Comparison of ENCODE assay signal across 8 cellular contexts in genomic region chrX:3638280-3638873, GRCh38.
A peak's percentile ranks its signal among the peaks of the same experiment; 100 is the strongest.
DNase-seq lines count a peak whose midpoint lies in the region; ATAC-seq, FAIRE-seq and TF ChIP-seq lines count a peak whose summit lies in the region.

No MANE protein-coding gene starts in this region.

- TF ChIP-seq EP300 in SK-N-SH (IDR thresholded peaks at IDR 0.05; ENCODE audit: borderline replicate concordance in 1 of 2, low read depth in 1 of 2, low read length in 1 of 2) (no peak), HepG2 (IDR thresholded peaks at IDR 0.05; ENCODE audit: low read depth in 2 of 2, low read length in 2 of 2) (no peak), HepG2 (CRISPR knock-in tag; IDR thresholded peaks at IDR 0.05; ENCODE audit: borderline replicate concordance) (no peak), suprapubic skin (IDR thresholded peaks at IDR 0.05) (no peak)

- H3K9me3 ChIP-seq in SK-N-SH (no peaks in the 10 kb centered on the region), HepG2 (ENCODE audit: low read length) (no peaks in the 10 kb centered on the region), suprapubic skin (no peaks in the 10 kb centered on the region)

- TF ChIP-seq CTCF in AG04449 (IDR thresholded peaks at IDR 0.05; ENCODE audit: insufficient read depth, low read length, missing control alignments) (peak; percentile 38), GM12874 (IDR thresholded peaks at IDR 0.05; ENCODE audit: insufficient read depth, low read depth, low read length) (peak; percentile 36; the same call in 1 of the 2 replicates), SK-N-SH (IDR thresholded peaks at IDR 0.05) (peak; percentile 89), bronchial epithelial cell (IDR thresholded peaks at IDR 0.05; ENCODE audit: insufficient read depth, low read length, severe bottlenecking) (peak; percentile 30), HepG2 (CRISPR knock-in tag; IDR thresholded peaks at IDR 0.05) (peak; percentile 67), suprapubic skin (IDR thresholded peaks at IDR 0.05) (peak; percentile 30 to 59)

- TF ChIP-seq POLR2A in HepG2 (IDR thresholded peaks at IDR 0.05; ENCODE audit: insufficient read depth in 1 of 2, low read depth in 2 of 2, low read length in 2 of 2) (no peak), suprapubic skin (IDR thresholded peaks at IDR 0.05) (no peak)

- H3K4me1 ChIP-seq in SK-N-SH (ENCODE audit: control insufficient read depth in 1 of 2, insufficient read depth in 2 of 2, low read depth in 1 of 2, low read length in 1 of 2) (no peaks in the 10 kb centered on the region), HepG2 (ENCODE audit: insufficient read depth, low read length) (no peaks in the 10 kb centered on the region), suprapubic skin (no peaks in the 10 kb centered on the region)

- H3K4me2 ChIP-seq in SK-N-SH, result no peak overlapping the region
- H3K4me2 ChIP-seq in HepG2 (ENCODE audit: low read depth, low read length), result no peak overlapping the region

- H3K27ac ChIP-seq in SK-N-SH (ENCODE audit: low read depth in 2 of 2, low read length in 1 of 2) (no peak overlapping the region), HepG2 (ENCODE audit: extremely low read length, insufficient read depth, low read length) (no peak overlapping the region), suprapubic skin (no peak overlapping the region)

- in situ Hi-C loops in HepG2 (cut with HindIII; ENCODE audit: extremely low pct_ligation_motif_present, low pct_unique_long_range_greater_than_20kb), result no loop called here

- no peak overlapping the region for H3K4me3 ChIP-seq in AG04449 (ENCODE audit: low read depth, low read length)
- no peak overlapping the region for H3K4me3 ChIP-seq in SK-N-SH (ENCODE audit: low read depth in 2 of 2, low read length in 1 of 2)
- no peak overlapping the region for H3K4me3 ChIP-seq in bronchial epithelial cell (ENCODE audit: low read depth, low read length)
- H3K4me3 ChIP-seq in HepG2 (replicated peaks in 1 of 3; ENCODE audit: insufficient read depth in 1 of 3, low read depth in 2 of 3, low read length in 3 of 3), result no peak overlapping the region
- H3K4me3 ChIP-seq in suprapubic skin, result no peak overlapping the region

- H3K9ac ChIP-seq in SK-N-SH (no peak overlapping the region), HepG2 (ENCODE audit: insufficient read depth, low read depth, low read length) (no peak overlapping the region)

- FAIRE-seq in bronchial epithelial cell (lab: Jason Lieb, UNC) (no peak), HepG2 (lab: Jason Lieb, UNC) (peak; percentile 89)

- no peaks in the 10 kb centered on the region for H3K9me2 ChIP-seq in SK-N-SH

- intact Hi-C loops in HepG2 (cut with micrococcal nuclease; ENCODE audit: unreplicated experiment), result loop anchor here (5.0 kb wide), 2 partner anchors 521 to 761 kb away; no protein-coding TSS in a partner anchor

- ATAC-seq in HG03565 (IDR thresholded peaks at IDR 0.05; ENCODE audit: unreplicated experiment) (peak; percentile 56), HepG2 (peak; percentile 47; the same call in 2 of the 3 replicates), HG03139 (IDR thresholded peaks at IDR 0.05; ENCODE audit: unreplicated experiment) (no peak)

- no peaks in the 10 kb centered on the region for H3K36me3 ChIP-seq in SK-N-SH (replicated peaks in 1 of 2; ENCODE audit: control insufficient read depth in 1 of 2, insufficient read depth in 2 of 2, low read length in 1 of 2)
- H3K36me3 ChIP-seq in bronchial epithelial cell (ENCODE audit: control insufficient read depth, insufficient read depth, low read length), result peaks cover 3% of the 10 kb centered on the region
- no peaks in the 10 kb centered on the region for H3K36me3 ChIP-seq in HepG2 (replicated peaks in 1 of 2; ENCODE audit: control insufficient read depth in 1 of 2, insufficient read depth in 2 of 2, low read length in 2 of 2)
- peaks cover 2% of the 10 kb centered on the region for H3K36me3 ChIP-seq in suprapubic skin

- WGBS in SK-N-SH (ENCODE audit: low lambda C conversion rate), result 7% methylated on average over 6 of the region's 6 CpGs
- under 1% methylated on average over 6 of the region's 6 CpGs for WGBS in HepG2 (ENCODE audit: low lambda C conversion rate)
- 17% methylated on average over 6 of the region's 6 CpGs for WGBS in suprapubic skin

- H3F3A ChIP-seq in SK-N-SH (replicated peaks; ENCODE audit: insufficient read depth), result no peaks in the 10 kb centered on the region

- no peaks in the 10 kb centered on the region; the same call in 1 of the 2 replicates for H3K27me3 ChIP-seq in SK-N-SH (ENCODE audit: insufficient read depth)
- no peaks in the 10 kb centered on the region for H3K27me3 ChIP-seq in bronchial epithelial cell (ENCODE audit: control insufficient read depth, insufficient read depth, low read length)
- H3K27me3 ChIP-seq in HepG2 (ENCODE audit: control insufficient read depth in 1 of 2, insufficient read depth in 2 of 2, low read length in 2 of 2), result no peaks in the 10 kb centered on the region; a peak in 1 of 5 replicates
- no peaks in the 10 kb centered on the region for H3K27me3 ChIP-seq in suprapubic skin

- DNase-seq in AG04449 (ENCODE audit: low read depth, low spot score) (no peak), SK-N-SH (peak; percentile 57), bronchial epithelial cell (ENCODE audit: low read depth) (peak; percentile 15), HepG2 (ENCODE audit: low spot score) (peak; percentile 11), suprapubic skin (ENCODE audit: low spot score in 2 of 2) (no peak)

- H2AFZ ChIP-seq in SK-N-SH (ENCODE audit: low read depth), result no peak overlapping the region
- no peak overlapping the region for H2AFZ ChIP-seq in HepG2 (ENCODE audit: low read length)

- H3K79me2 ChIP-seq in SK-N-SH (ENCODE audit: insufficient read depth), result no peaks in the 10 kb centered on the region
- H3K79me2 ChIP-seq in HepG2 (ENCODE audit: insufficient read depth, low read length), result no peaks in the 10 kb centered on the region

- peak; percentile 73 for TF ChIP-seq RAD21 in SK-N-SH (IDR thresholded peaks at IDR 0.05; ENCODE audit: low read length)
- TF ChIP-seq RAD21 in HepG2 (CRISPR knock-in tag; IDR thresholded peaks at IDR 0.05), result no peak

- CTCF ChIA-PET in AG04449 (lab: Yijun Ruan, JAX), result interaction anchor here (0.7 to 1.2 kb wide), 4 partner anchors 9 to 394 kb away, joined by 3 to 5 read pairs (median 3); no protein-coding TSS in a partner anchor
- CTCF ChIA-PET in SK-N-SH (lab: Yijun Ruan, JAX), result interaction anchor here (0.6 to 0.7 kb wide), 2 partner anchors 181 to 521 kb away, joined by 3 to 4 read pairs; no protein-coding TSS in a partner anchor
- CTCF ChIA-PET in HepG2 (lab: Yijun Ruan, JAX; ENCODE audit: low intra/inter-chr PET ratio, low total read pairs), result interaction anchor here (0.9 to 1.4 kb wide), 2 partner anchors 603 to 763 kb away, joined by 4 to 8 read pairs; no protein-coding TSS in a partner anchor

- no TSS peak for BruUV-seq in HepG2 (replicated peaks; lab: Mats Ljungman, UMichigan)

- POLR2A ChIA-PET in AG04449 (lab: Yijun Ruan, JAX) (no interaction called here), SK-N-SH (lab: Yijun Ruan, JAX) (no interaction called here), HepG2 (lab: Yijun Ruan, JAX) (no interaction called here)

- H4K20me1 ChIP-seq in SK-N-SH (ENCODE audit: insufficient read depth), result no peaks in the 10 kb centered on the region
- H4K20me1 ChIP-seq in HepG2 (ENCODE audit: insufficient read depth, low read length), result no peaks in the 10 kb centered on the region

TF ChIP-seq in SK-N-SH, 30 proteins besides CTCF, POLR2A, EP300 and RAD21:
- TF ChIP-seq, protein P1, sequence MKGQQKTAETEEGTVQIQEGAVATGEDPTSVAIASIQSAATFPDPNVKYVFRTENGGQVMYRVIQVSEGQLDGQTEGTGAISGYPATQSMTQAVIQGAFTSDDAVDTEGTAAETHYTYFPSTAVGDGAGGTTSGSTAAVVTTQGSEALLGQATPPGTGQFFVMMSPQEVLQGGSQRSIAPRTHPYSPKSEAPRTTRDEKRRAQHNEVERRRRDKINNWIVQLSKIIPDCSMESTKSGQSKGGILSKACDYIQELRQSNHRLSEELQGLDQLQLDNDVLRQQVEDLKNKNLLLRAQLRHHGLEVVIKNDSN (IDR thresholded peaks at IDR 0.05; ENCODE audit: borderline replicate concordance, low read depth), result no peak
- peak; percentile 55 for TF ChIP-seq SMC3 (IDR thresholded peaks at IDR 0.05; ENCODE audit: low read depth, low read length)
TF ChIP-seq in SK-N-SH: peak in this region for 1.

TF ChIP-seq in HepG2, 621 proteins besides CTCF, POLR2A, EP300 and RAD21:
- no peak for TF ChIP-seq ZNF678 (CRISPR knock-in tag; IDR thresholded peaks at IDR 0.05)
- TF ChIP-seq STAG1 (CRISPR knock-in tag; IDR thresholded peaks at IDR 0.05), result peak; percentile 74

Comparison
In these comparisons a context has a peak if more than half of its experiments do, and no peak if none do; other contexts are left out.
1. DNase-seq: peak in SK-N-SH (single experiment), bronchial epithelial cell (single experiment) and HepG2 (single experiment); none in AG04449 (single experiment) and suprapubic skin (0 of 2).
2. CTCF ChIP-seq: peak in every context shown above with its lines; median percentile 89 in SK-N-SH; 67 in HepG2; 44 in suprapubic skin; 38 in AG04449; 36 in GM12874; 30 in bronchial epithelial cell.